ENCODE assay signal across 9 cellular contexts in genomic region chr22:24060375-24060788, GRCh38. TPM values are rescaled to one million over a fixed set of nuclear protein-coding genes. Genes with fewer than 3 reads are reported as not detected.
A peak's percentile ranks its signal among the peaks of the same experiment; 100 is the strongest.
DNase-seq lines count a peak whose midpoint lies in the region; ATAC-seq and TF ChIP-seq lines count a peak whose summit lies in the region.
"Had no signal": no experiment of that assay in that cellular context is flagged by ENCODE, and none has a peak within 500 bp of the region (broad histone marks: within the 10 kb centered on the region; RNA-seq: fewer than 3 reads in every experiment).

No MANE protein-coding gene starts in this region.

- H3K4me1 Mint-ChIP-seq in CD8-positive, alpha-beta memory T cell: peaks cover 5 to 20% (median 13%) of the 10 kb centered on the region in 3 donors
- H3K4me1 Mint-ChIP-seq in endothelial cell (ENCODE audit: unreplicated experiment) (peaks cover 18% of the 10 kb centered on the region), neural progenitor cell (no peaks in the 10 kb centered on the region)

- ATAC-seq in GM21717 (IDR thresholded peaks at IDR 0.05; ENCODE audit: unreplicated experiment) (no peak), GM19397 (IDR thresholded peaks at IDR 0.05; ENCODE audit: unreplicated experiment) (no peak)

- POLR2A ChIA-PET in CD8-positive, alpha-beta memory T cell (lab: Charles Lee): no interaction called here

- H3K9ac ChIP-seq in neural progenitor cell: no peak overlapping the region

- H3K9me3 Mint-ChIP-seq in CD8-positive, alpha-beta memory T cell: no peaks in the 10 kb centered on the region
- H3K9me3 Mint-ChIP-seq in endothelial cell (ENCODE audit: unreplicated experiment): no peaks in the 10 kb centered on the region
- no peaks in the 10 kb centered on the region for H3K9me3 Mint-ChIP-seq in neural progenitor cell
- H3K9me3 Mint-ChIP-seq: IgD-negative memory B cell had no signal

- peaks cover 60% of the 10 kb centered on the region for H3K36me3 ChIP-seq in CD8-positive, alpha-beta memory T cell (ENCODE audit: insufficient read depth, low read length)
- no peaks in the 10 kb centered on the region for H3K36me3 ChIP-seq in neural progenitor cell

- H3K9me3 ChIP-seq in CD8-positive, alpha-beta memory T cell (ENCODE audit: low read length): no peaks in the 10 kb centered on the region
- no peaks in the 10 kb centered on the region for H3K9me3 ChIP-seq in neural progenitor cell (ENCODE audit: low read depth)

- peaks cover 2% of the 10 kb centered on the region for H4K20me1 ChIP-seq in neural progenitor cell (ENCODE audit: low read depth)

- H3K4me2 ChIP-seq in neural progenitor cell: no peak overlapping the region

- H3K27ac Mint-ChIP-seq in CD8-positive, alpha-beta memory T cell: peak overlapping the region in 7 of 8 donors; percentile 10 to 81 (median 51)
- H3K27ac Mint-ChIP-seq in endothelial cell (ENCODE audit: unreplicated experiment) (peak overlapping the region; percentile 85), neural progenitor cell (peak overlapping the region; percentile 2)
- H3K27ac Mint-ChIP-seq: IgD-negative memory B cell had no signal

- no peak overlapping the region for H3K4me3 ChIP-seq in CD8-positive, alpha-beta memory T cell (ENCODE audit: low read length)
- H3K4me3 ChIP-seq in neural progenitor cell: no peak overlapping the region

- H3K27me3 Mint-ChIP-seq in CD8-positive, alpha-beta memory T cell: no peaks in the 10 kb centered on the region
- H3K27me3 Mint-ChIP-seq in endothelial cell (ENCODE audit: unreplicated experiment) (no peaks in the 10 kb centered on the region), neural progenitor cell (ENCODE audit: insufficient read depth, low read depth) (peaks cover 7% of the 10 kb centered on the region)
- H3K27me3 Mint-ChIP-seq: IgD-negative memory B cell had no signal

- H3K79me2 ChIP-seq in neural progenitor cell (ENCODE audit: low read depth): no peaks in the 10 kb centered on the region

- H2AFZ ChIP-seq in neural progenitor cell (replicated peaks): no peak overlapping the region

- TF ChIP-seq CTCF in endothelial cell (IDR thresholded peaks at IDR 0.05; ENCODE audit: unreplicated experiment) (no peak), neural progenitor cell (IDR thresholded peaks at IDR 0.05) (no peak)

- H3K4me1 ChIP-seq in CD8-positive, alpha-beta memory T cell (ENCODE audit: insufficient read depth, low read length): no peaks in the 10 kb centered on the region
- no peaks in the 10 kb centered on the region for H3K4me1 ChIP-seq in neural progenitor cell

- no peaks in the 10 kb centered on the region for H3K27me3 ChIP-seq in CD8-positive, alpha-beta memory T cell (ENCODE audit: insufficient read depth, low read length, poor library complexity, severe bottlenecking)
- H3K27me3 ChIP-seq in neural progenitor cell: no peaks in the 10 kb centered on the region

- no peak overlapping the region for H3K27ac ChIP-seq in CD8-positive, alpha-beta memory T cell (ENCODE audit: low read depth, low read length)
- H3K27ac ChIP-seq in neural progenitor cell: no peak overlapping the region

- H3F3A ChIP-seq in neural progenitor cell (ENCODE audit: low read depth): no peaks in the 10 kb centered on the region

- peaks cover 18 to 88% (median 19%) of the 10 kb centered on the region in 3 donors for H3K36me3 Mint-ChIP-seq in CD8-positive, alpha-beta memory T cell
- H3K36me3 Mint-ChIP-seq in endothelial cell (ENCODE audit: low read depth, unreplicated experiment) (peaks cover 50% of the 10 kb centered on the region), neural progenitor cell (peaks cover 62% of the 10 kb centered on the region)

- peak overlapping the region in 2 of 7 donors; percentile 44 to 46 for H3K4me3 Mint-ChIP-seq in CD8-positive, alpha-beta memory T cell
- H3K4me3 Mint-ChIP-seq in endothelial cell (ENCODE audit: unreplicated experiment) (peak overlapping the region; percentile 61), neural progenitor cell (no peak overlapping the region)

- peak in 1 of 5 donors; percentile 17 for DNase-seq in CD8-positive, alpha-beta memory T cell
- peak; percentile 37 for DNase-seq in NCI-H510A (lab: John Stamatoyannopoulos, UW)
- DNase-seq in endothelial cell (ENCODE audit: low spot score): no peak
- DNase-seq in neural progenitor cell (ENCODE audit: low spot score): no peak
- DNase-seq in SKM-1 (lab: John Stamatoyannopoulos, UW; ENCODE audit: unreplicated experiment): no peak
- no peak for DNase-seq in iPS-NIHi11 (ENCODE audit: low spot score)

- CTCF ChIA-PET in CD8-positive, alpha-beta memory T cell (lab: Charles Lee): no interaction called here

RNA-seq across cellular contexts. Expression of gene CABIN1, which starts 49.3 kb away (rescaled TPM):
- 10 to 100 TPM; 69.0 to 71.6 TPM for total RNA-seq in CD8-positive, alpha-beta memory T cell
- 13.0 TPM for polyA plus RNA-seq in CD8-positive, alpha-beta memory T cell
- total RNA-seq in endothelial cell (ENCODE audit: unreplicated experiment): 61.2 TPM
- total RNA-seq in neural progenitor cell (ENCODE audit: low replicate concordance): 35.6 and 52.7 TPM in 2 replicates

RNA-seq across cellular contexts. Expression of gene GSTT4, which starts 55.1 kb away (rescaled TPM):
- total RNA-seq in CD8-positive, alpha-beta memory T cell: not detected
- not detected for polyA plus RNA-seq in CD8-positive, alpha-beta memory T cell
- total RNA-seq in endothelial cell (ENCODE audit: unreplicated experiment) (not detected), neural progenitor cell (ENCODE audit: low replicate concordance) (not detected in 2 replicates)
- polyA plus RNA-seq: IgD-negative memory B cell had no signal

Comparison
In these comparisons a context has a peak if more than half of its experiments do, and no peak if none do; other contexts are left out.
1. H3K27ac Mint-ChIP-seq: peak in every context shown above with its lines; median percentile 85 in endothelial cell; 51 in CD8-positive, alpha-beta memory T cell; 2 in neural progenitor cell.